Comparison of ENCODE assay signal across 12 cellular contexts in genomic region chr3:52834871-52835501, GRCh38. TPM values are rescaled to one million over a fixed set of nuclear protein-coding genes. Genes with fewer than 3 reads are reported as not detected.
DNase-seq lines count a peak whose midpoint lies in the region; ATAC-seq, FAIRE-seq and TF ChIP-seq lines count a peak whose summit lies in the region.
"Had no signal": no experiment of that assay in that cellular context is flagged by ENCODE, and none has a peak within 500 bp of the region (broad histone marks: within the 10 kb centered on the region; RNA-seq: fewer than 3 reads in every experiment).

Gene MUSTN1 (minus strand): TSS chr3:52835019. CDS start chr3:52834948, 71 bp downstream.

- peak within 1 kb of the TSS; percentile 11 for H2BK5ac ChIP-seq in neuronal stem cell (ENCODE audit: low read length)

- ATAC-seq in Right ventricle myocardium inferior: peak; percentile 62
- no peak for ATAC-seq in HG03280 (IDR thresholded peaks at IDR 0.05; ENCODE audit: unreplicated experiment)
- ATAC-seq: stimulated activated naive CD8-positive, alpha-beta T cell treated with anti-CD3 and anti-CD28 coated beads, Interleukin-15, Interleukin-2, amounts not matched to agents 100 U/mL and 50 U/mL, for 24 hours had no signal

- H3K4ac ChIP-seq in neuronal stem cell (ENCODE audit: low read length): no peak within 1 kb of the TSS

- H2AFZ ChIP-seq in neuronal stem cell (ENCODE audit: low read length): peak within 1 kb of the TSS; percentile 17

- DNase-seq in Right ventricle myocardium inferior (ENCODE audit: missing footprints) (no peak), neuronal stem cell (ENCODE audit: low spot score) (peak; percentile 57), uterus (peak; percentile 31 to 34), frontal cortex (ENCODE audit: low spot score in 2 of 2) (no peak), NCI-H2171 treated with DMSO at 0.1 percent for 48 hours (lab: John Stamatoyannopoulos, UW) (no peak)
- DNase-seq: caudate nucleus; NCI-H1694; stimulated activated naive CD8-positive, alpha-beta T cell treated with anti-CD3 and anti-CD28 coated beads, Interleukin-15, Interleukin-2, amounts not matched to agents 100 U/mL and 50 U/mL, for 24 hours had no signal

- no peaks in the 10 kb centered on the region for H3K36me3 ChIP-seq in neuronal stem cell (replicated peaks in 1 of 2; ENCODE audit: control insufficient read depth in 2 of 2, insufficient read depth in 2 of 2, low read length in 2 of 2)
- no peaks in the 10 kb centered on the region for H3K36me3 ChIP-seq in uterus

- H3K4me2 ChIP-seq in neuronal stem cell (ENCODE audit: insufficient read depth, low read length, poor library complexity, severe bottlenecking): peak within 1 kb of the TSS; percentile 48

- no peak for TF ChIP-seq POLR2A in uterus (IDR thresholded peaks at IDR 0.05)

- H3K18ac ChIP-seq in neuronal stem cell (ENCODE audit: low read length): peak within 1 kb of the TSS; percentile 91

- no peak within 1 kb of the TSS for H3K9ac ChIP-seq in neuronal stem cell (ENCODE audit: low read depth, low read length, poor library complexity)

- WGBS in adipose tissue, 3 donors: 59 to 66% (median 63%) methylated on average over 11 of the region's 11 CpGs
- WGBS in neuronal stem cell (ENCODE audit: extremely low coverage in 2 of 2, insufficient read length in 2 of 2, insufficient replicate concordance in 1 of 2), 2 donors: no CpG with 5 or more reads among the region's 11 CpGs

- peak within 1 kb of the TSS; percentile 82 for H2BK15ac ChIP-seq in neuronal stem cell (ENCODE audit: low read length)

- peak within 1 kb of the TSS; percentile 78 for H2BK12ac ChIP-seq in neuronal stem cell (ENCODE audit: low read length)

- TF ChIP-seq CTCF in uterus (IDR thresholded peaks at IDR 0.05): no peak

- H3K9me3 ChIP-seq in neuronal stem cell (replicated peaks in 1 of 2; ENCODE audit: control insufficient read depth in 2 of 2, insufficient read depth in 1 of 2, low read depth in 1 of 2, low read length in 2 of 2): no peaks in the 10 kb centered on the region
- H3K9me3 ChIP-seq in uterus: no peaks in the 10 kb centered on the region

- peak within 1 kb of the TSS; percentile 13 for H2BK120ac ChIP-seq in neuronal stem cell (ENCODE audit: low read depth, low read length)

- H3K4me1 ChIP-seq in neuronal stem cell (ENCODE audit: control insufficient read depth in 2 of 2, insufficient read depth in 1 of 2, low read depth in 1 of 2, low read length in 2 of 2) (peaks cover 18 to 32% of the 10 kb centered on the region in 2 donors), uterus (no peaks in the 10 kb centered on the region)

- no peaks in the 10 kb centered on the region for H3K79me1 ChIP-seq in neuronal stem cell (ENCODE audit: low read depth, low read length)

- H3K27ac ChIP-seq in adipose tissue (ENCODE audit: low read depth, low read length): no peak within 1 kb of the TSS
- peak within 1 kb of the TSS; percentile 83 for H3K27ac ChIP-seq in neuronal stem cell (replicated peaks; ENCODE audit: low read length)
- H3K27ac ChIP-seq in uterus: peak within 1 kb of the TSS; percentile 29 to 33

- H3K23ac ChIP-seq in neuronal stem cell (ENCODE audit: low read depth, low read length, poor library complexity): peak within 1 kb of the TSS; percentile 44

- peak within 1 kb of the TSS; percentile 34 for H4K91ac ChIP-seq in neuronal stem cell (ENCODE audit: low read depth, low read length, poor library complexity)

- FAIRE-seq in frontal cortex (lab: Jason Lieb, UNC): no peak
- FAIRE-seq: TTC549 had no signal

- H3K14ac ChIP-seq in neuronal stem cell (ENCODE audit: low read length): peak within 1 kb of the TSS; percentile 22

- H4K8ac ChIP-seq in neuronal stem cell (ENCODE audit: low read depth, low read length): no peak within 1 kb of the TSS

- no peak within 1 kb of the TSS for H3K4me3 ChIP-seq in neuronal stem cell (ENCODE audit: low read length in 2 of 2)
- H3K4me3 ChIP-seq in uterus: peak within 1 kb of the TSS in 1 of 2 donors; percentile 6

- peak within 1 kb of the TSS; percentile 38 for H2AK5ac ChIP-seq in neuronal stem cell (ENCODE audit: low read depth, low read length)

- H3K27me3 ChIP-seq in neuronal stem cell (ENCODE audit: control insufficient read depth in 3 of 3, insufficient read depth in 3 of 3, low read depth in 1 of 3, low read length in 3 of 3) (no peaks in the 10 kb centered on the region), uterus (no peaks in the 10 kb centered on the region)

- intact Hi-C loops in Right ventricle myocardium inferior (cut with DNase I): no loop called here
- intact Hi-C loops in uterus (cut with DNase I; ENCODE audit: low total_unique reads): no loop called here

RNA-seq across cellular contexts. Expression of gene MUSTN1, which starts in this region (rescaled TPM):
- 100 to 1,000 TPM in 1 of 3 donors, 10 to 100 TPM in 1, 1 to 10 TPM in 1; 2.9 to 129 (median 19.6) TPM for polyA plus RNA-seq in adipose tissue
- total RNA-seq in Right ventricle myocardium inferior: 26.5 TPM
- polyA plus RNA-seq in neuronal stem cell (2013, experiment 1 of 2): 10.7 TPM
- polyA plus RNA-seq in neuronal stem cell (2013, experiment 2 of 2): 10.5 TPM
- 10 to 100 TPM in 1 of 4 donors, 1 to 10 TPM in 2, not detected in 1; 1.8 to 35.2 (median 8.7) TPM for total RNA-seq in uterus
- not detected for total RNA-seq in frontal cortex
- total RNA-seq: HT1080 had no signal

Comparison
In these comparisons a context has a peak if more than half of its experiments do, and no peak if none do; other contexts are left out.
1. DNase-seq: peak in neuronal stem cell (single experiment) and uterus (2 of 2); none in Right ventricle myocardium inferior (single experiment), frontal cortex (0 of 2) and NCI-H2171 treated with DMSO at 0.1 percent for 48 hours (single experiment).